Comparison of ENCODE assay signal across 8 cellular contexts in genomic region chr19:17553256-17553655, GRCh38. TPM values are rescaled to one million over a fixed set of nuclear protein-coding genes. Genes with fewer than 3 reads are reported as not detected.
DNase-seq lines count a peak whose midpoint lies in the region; ATAC-seq and TF ChIP-seq lines count a peak whose summit lies in the region.

No MANE protein-coding gene starts in this region.

- peaks cover 17% of the 10 kb centered on the region for H3K4me1 Mint-ChIP-seq in endothelial cell (ENCODE audit: unreplicated experiment)
- peaks cover 19% of the 10 kb centered on the region for H3K4me1 Mint-ChIP-seq in neural crest cell
- H3K4me1 Mint-ChIP-seq in natural killer cell treated with Interleukin-12 subunit alpha and Interleukin-12 subunit beta and Interleukin-15 and Interleukin-18, amount 100 ng/mL, for 72 hours (ENCODE audit: low read depth in 2 of 2), result peaks cover 9 to 12% of the 10 kb centered on the region in 2 donors

- H3K27me3 Mint-ChIP-seq in endothelial cell (ENCODE audit: unreplicated experiment), result peaks cover 9% of the 10 kb centered on the region
- H3K27me3 Mint-ChIP-seq in neural crest cell (ENCODE audit: low read depth), result no peaks in the 10 kb centered on the region
- no peaks in the 10 kb centered on the region for H3K27me3 Mint-ChIP-seq in natural killer cell treated with Interleukin-12 subunit alpha and Interleukin-12 subunit beta and Interleukin-15 and Interleukin-18, amount 100 ng/mL, for 72 hours

- H3K36me3 Mint-ChIP-seq in endothelial cell (ENCODE audit: low read depth, unreplicated experiment) (peaks cover 3% of the 10 kb centered on the region), neural crest cell (ENCODE audit: low read depth) (no peaks in the 10 kb centered on the region)
- no peaks in the 10 kb centered on the region for H3K36me3 Mint-ChIP-seq in natural killer cell treated with Interleukin-12 subunit alpha and Interleukin-12 subunit beta and Interleukin-15 and Interleukin-18, amount 100 ng/mL, for 72 hours

- no peak for TF ChIP-seq CTCF in endothelial cell (IDR thresholded peaks at IDR 0.05; ENCODE audit: unreplicated experiment)
- TF ChIP-seq CTCF in neural crest cell (conservative IDR thresholded peaks at IDR 0.05), result no peak

- H3K9me3 Mint-ChIP-seq in endothelial cell (ENCODE audit: unreplicated experiment) (no peaks in the 10 kb centered on the region), neural crest cell (no peaks in the 10 kb centered on the region)
- no peaks in the 10 kb centered on the region for H3K9me3 Mint-ChIP-seq in natural killer cell treated with Interleukin-12 subunit alpha and Interleukin-12 subunit beta and Interleukin-15 and Interleukin-18, amount 100 ng/mL, for 72 hours

- peak; percentile 84 for DNase-seq in EL
- peak; percentile 26 for DNase-seq in NCI-H524 treated with DMSO at 0.1 percent for 48 hours (lab: John Stamatoyannopoulos, UW)
- peak; percentile 70 for DNase-seq in endothelial cell (ENCODE audit: low spot score)
- DNase-seq in neural crest cell (ENCODE audit: low read depth, low spot score), result no peak
- no peak for DNase-seq in cerebellar nuclear complex (lab: John Stamatoyannopoulos, UW)
- DNase-seq in natural killer cell treated with Interleukin-12 subunit alpha and Interleukin-12 subunit beta and Interleukin-15 and Interleukin-18, amount 100 ng/mL, for 72 hours (ENCODE audit: low spot score), result no peak
- DNase-seq in SW480 (ENCODE audit: low spot score), result no peak

- H3K4me3 Mint-ChIP-seq in endothelial cell (ENCODE audit: unreplicated experiment) (peak overlapping the region; percentile 82), neural crest cell (peak overlapping the region; percentile 24)
- no peak overlapping the region for H3K4me3 Mint-ChIP-seq in natural killer cell treated with Interleukin-12 subunit alpha and Interleukin-12 subunit beta and Interleukin-15 and Interleukin-18, amount 100 ng/mL, for 72 hours

- H3K27ac Mint-ChIP-seq in endothelial cell (ENCODE audit: unreplicated experiment) (peak overlapping the region; percentile 98), neural crest cell (ENCODE audit: unreplicated experiment) (no peak overlapping the region)
- H3K27ac Mint-ChIP-seq in natural killer cell treated with Interleukin-12 subunit alpha and Interleukin-12 subunit beta and Interleukin-15 and Interleukin-18, amount 100 ng/mL, for 72 hours, result no peak overlapping the region

- no peak for ATAC-seq in natural killer cell treated with Interleukin-12 subunit alpha and Interleukin-12 subunit beta and Interleukin-15 and Interleukin-18, amount 100 ng/mL, for 72 hours
- no peak for ATAC-seq in HG02759 (IDR thresholded peaks at IDR 0.05; ENCODE audit: unreplicated experiment)

RNA-seq across cellular contexts. Expression of gene COLGALT1, which starts 2.2 kb away (rescaled TPM):
- total RNA-seq in endothelial cell (ENCODE audit: unreplicated experiment) (257 TPM), neural crest cell (78.4 and 81.7 TPM in 2 replicates)
- 100 to 1,000 TPM in 1 of 2 donors, 10 to 100 TPM in 1; 53.9 to 122 TPM for total RNA-seq in natural killer cell treated with Interleukin-12 subunit alpha and Interleukin-12 subunit beta and Interleukin-15 and Interleukin-18, amount 100 ng/mL, for 72 hours

RNA-seq across cellular contexts. Expression of gene PGLS, which starts 41.8 kb away (rescaled TPM):
- total RNA-seq in endothelial cell (ENCODE audit: unreplicated experiment), result 184 TPM
- 91.2 and 99.7 TPM in 2 replicates for total RNA-seq in neural crest cell
- total RNA-seq in natural killer cell treated with Interleukin-12 subunit alpha and Interleukin-12 subunit beta and Interleukin-15 and Interleukin-18, amount 100 ng/mL, for 72 hours, result 10 to 100 TPM; 42.8 to 64.6 TPM

Comparison
In these comparisons a context has a peak if more than half of its experiments do, and no peak if none do; other contexts are left out.
1. DNase-seq: peak in EL (single experiment), NCI-H524 treated with DMSO at 0.1 percent for 48 hours (single experiment) and endothelial cell (single experiment); none in neural crest cell (single experiment), cerebellar nuclear complex (0 of 2), natural killer cell treated with Interleukin-12 subunit alpha and Interleukin-12 subunit beta and Interleukin-15 and Interleukin-18, amount 100 ng/mL, for 72 hours (single experiment) and SW480 (single experiment).